ENCODE assay signal across 21 cellular contexts in the genomic region with DNA sequence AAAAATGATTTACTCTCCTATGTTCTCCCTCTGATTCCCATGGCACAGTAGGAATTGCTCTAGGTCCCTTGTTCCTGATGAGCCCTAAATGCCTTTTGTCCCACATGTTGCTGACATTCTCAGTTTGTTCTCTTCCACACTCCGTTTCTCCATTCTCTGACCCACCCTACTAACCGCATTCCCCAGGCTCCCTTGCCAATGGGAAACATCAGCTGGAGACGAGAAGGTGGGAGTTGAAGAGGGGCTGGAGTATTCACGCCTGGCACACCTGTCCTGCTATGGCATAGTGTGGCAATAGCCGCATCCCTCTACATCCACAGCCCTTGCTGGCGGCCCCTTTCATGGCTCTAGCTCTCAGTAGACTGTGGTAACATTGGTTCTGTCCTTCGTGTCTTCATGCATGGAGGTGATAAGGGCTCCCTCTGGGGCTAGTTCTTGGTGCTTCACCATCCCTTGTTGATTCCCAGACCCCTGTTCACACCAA. TPM values are rescaled to one million over a fixed set of nuclear protein-coding genes. Genes with fewer than 3 reads are reported as not detected.
DNase-seq lines count a peak whose midpoint lies in the region; ATAC-seq and TF ChIP-seq lines count a peak whose summit lies in the region.
"Had no signal": no experiment of that assay in that cellular context is flagged by ENCODE, and none has a peak within 500 bp of the region (broad histone marks: within the 10 kb centered on the region; RNA-seq: fewer than 3 reads in every experiment).

No MANE protein-coding gene starts in this region.

- H3K9me3 ChIP-seq in CD8-positive, alpha-beta memory T cell (ENCODE audit: low read length) = no peaks in the 10 kb centered on the region
- H3K9me3 ChIP-seq in IMR-90 (ENCODE audit: control insufficient read depth, insufficient read depth, low read length) = no peaks in the 10 kb centered on the region
- H3K9me3 ChIP-seq: A549; BLaER1 treated with 17β-estradiol and CSF1 and Interleukin-3, amounts not matched to agents 10 nM and 100 nM had no signal

- peak overlapping the region; percentile 52 for H3K27ac ChIP-seq in CD8-positive, alpha-beta memory T cell (ENCODE audit: low read depth, low read length)
- H3K27ac ChIP-seq in IMR-90 (ENCODE audit: insufficient read depth, low read length) = no peak overlapping the region
- no peak overlapping the region for H3K27ac ChIP-seq in substantia nigra (ENCODE audit: low read depth, low read length, poor library complexity, severe bottlenecking)
- H3K27ac ChIP-seq: 22Rv1; A549; BLaER1 treated with 17β-estradiol and CSF1 and Interleukin-3, amounts not matched to agents 10 nM and 100 nM; C4-2B had no signal

- no peaks in the 10 kb centered on the region for H3K36me3 ChIP-seq in CD8-positive, alpha-beta memory T cell (ENCODE audit: insufficient read depth, low read length)
- no peaks in the 10 kb centered on the region for H3K36me3 ChIP-seq in IMR-90 (ENCODE audit: control insufficient read depth, insufficient read depth, low read length)
- H3K36me3 ChIP-seq: BLaER1 treated with 17β-estradiol and CSF1 and Interleukin-3, amounts not matched to agents 10 nM and 100 nM had no signal

- H3K9me1 ChIP-seq in IMR-90 (ENCODE audit: insufficient read depth, low read length) = peaks cover 9% of the 10 kb centered on the region

- ATAC-seq in IMR-90 (ENCODE audit: low read depth) = no peak
- ATAC-seq: A549; CD8-positive, alpha-beta T cell had no signal

- TF ChIP-seq CTCF in IMR-90 (conservative IDR thresholded peaks at IDR 0.05; ENCODE audit: low read depth, low read length) = no peak

- CTCF ChIA-PET in CD8-positive, alpha-beta memory T cell (lab: Charles Lee) = interaction anchor here (1.1 kb wide), 1 partner anchor 17 kb away, joined by 3 read pairs; a partner anchor contains a TSS
- CTCF ChIA-PET in IMR-90 (lab: Yijun Ruan, JAX) = interaction anchor here (0.8 kb wide), 1 partner anchor 16 kb away, joined by 3 read pairs; no protein-coding TSS in a partner anchor

- H3K4me3 Mint-ChIP-seq in CD8-positive, alpha-beta memory T cell = no peak overlapping the region
- H3K4me3 Mint-ChIP-seq: B cell; CD4-positive, alpha-beta T cell; CD8-positive, alpha-beta T cell had no signal

- no peak overlapping the region for H3K23ac ChIP-seq in IMR-90 (ENCODE audit: low read depth, low read length)

- H3K9ac ChIP-seq in IMR-90 (ENCODE audit: low read depth, low read length) = no peak overlapping the region
- H3K9ac ChIP-seq: BLaER1 treated with 17β-estradiol and CSF1 and Interleukin-3, amounts not matched to agents 10 nM and 100 nM had no signal

- WGBS in IMR-90 (ENCODE audit: extremely low coverage in 2 of 2, insufficient read length in 1 of 2), 2 experiments = no CpG with 5 or more reads among the region's 7 CpGs

- no peak overlapping the region for H3K4me3 ChIP-seq in CD8-positive, alpha-beta memory T cell (ENCODE audit: low read length)
- no peak overlapping the region for H3K4me3 ChIP-seq in IMR-90 (ENCODE audit: insufficient read depth, low read depth, low read length)
- H3K4me3 ChIP-seq: A549; BLaER1 treated with 17β-estradiol and CSF1 and Interleukin-3, amounts not matched to agents 10 nM and 100 nM had no signal

- dilution Hi-C loops in IMR-90 (cut with HindIII; ENCODE audit: low sequenced_read_pairs, unreplicated experiment) = no loop called here

- H3K4me1 Mint-ChIP-seq in CD8-positive, alpha-beta memory T cell = no peaks in the 10 kb centered on the region
- H3K4me1 Mint-ChIP-seq: B cell had no signal

- no peak overlapping the region for H3K27ac Mint-ChIP-seq in CD8-positive, alpha-beta memory T cell
- H3K27ac Mint-ChIP-seq: B cell; CD4-positive, alpha-beta T cell; CD8-positive, alpha-beta T cell had no signal

- H2BK20ac ChIP-seq in IMR-90 (ENCODE audit: low read depth, low read length) = peak overlapping the region; percentile 21

- H4K91ac ChIP-seq in IMR-90 (ENCODE audit: insufficient read depth, low read depth, low read length) = no peak overlapping the region

- peaks cover 0 to 4% (median 0%) of the 10 kb centered on the region in 3 donors for H3K36me3 Mint-ChIP-seq in CD8-positive, alpha-beta memory T cell
- H3K36me3 Mint-ChIP-seq: CD8-positive, alpha-beta T cell had no signal

- no peaks in the 10 kb centered on the region for H3K27me3 ChIP-seq in CD8-positive, alpha-beta memory T cell (ENCODE audit: insufficient read depth, low read length, poor library complexity, severe bottlenecking)
- H3K27me3 ChIP-seq in IMR-90 (ENCODE audit: control insufficient read depth, insufficient read depth, low read length) = peaks cover 19% of the 10 kb centered on the region
- H3K27me3 ChIP-seq: BLaER1 treated with 17β-estradiol and CSF1 and Interleukin-3, amounts not matched to agents 10 nM and 100 nM had no signal

- H3K18ac ChIP-seq in IMR-90 (ENCODE audit: low read depth, low read length) = no peak overlapping the region

- DNase-seq in CD8-positive, alpha-beta memory T cell = no peak
- no peak for DNase-seq in IMR-90
- DNase-seq in erythroblast (lab: John Stamatoyannopoulos, UW) = peak; percentile 45 to 46
- no peak for DNase-seq in NCI-H446 treated with DMSO at 0.1 percent for 48 hours (lab: John Stamatoyannopoulos, UW)
- DNase-seq in substantia nigra (lab: John Stamatoyannopoulos, UW) = no peak
- DNase-seq: AML-193; CD4-positive, alpha-beta T cell; CD8-positive, alpha-beta T cell; COR-L47; DMS 273 treated with DMSO at 0.1 percent for 48 hours; DMS153; DMS53; DMS79; DND-41; EL; GF-D8 had no signal

- TF ChIP-seq RAD21 in IMR-90 (IDR thresholded peaks at IDR 0.05; ENCODE audit: low read length) = no peak

- H3K14ac ChIP-seq in IMR-90 (replicated peaks; ENCODE audit: low read depth, low read length) = no peak overlapping the region

- no peak overlapping the region for H2BK5ac ChIP-seq in IMR-90 (ENCODE audit: low read depth, low read length, poor library complexity, severe bottlenecking)

- no peak overlapping the region for H4K5ac ChIP-seq in IMR-90 (ENCODE audit: low read depth, low read length)

- no peak overlapping the region for H3K4ac ChIP-seq in IMR-90 (ENCODE audit: low read depth, low read length)

- no peak overlapping the region for H2BK120ac ChIP-seq in IMR-90 (ENCODE audit: low read depth, low read length)

- peaks cover 8 to 55% of the 10 kb centered on the region in 2 donors for H3K27me3 Mint-ChIP-seq in CD8-positive, alpha-beta memory T cell

- H2AK5ac ChIP-seq in IMR-90 (ENCODE audit: low read depth, low read length) = 0 out of 2 replicates have a peak overlapping the region, but pooled peaks have one; percentile 0

- no peaks in the 10 kb centered on the region for H4K20me1 ChIP-seq in IMR-90 (ENCODE audit: insufficient read depth, low read length)
- H4K20me1 ChIP-seq: BLaER1 treated with 17β-estradiol and CSF1 and Interleukin-3, amounts not matched to agents 10 nM and 100 nM had no signal

- TF ChIP-seq POLR2A in IMR-90 (IDR thresholded peaks at IDR 0.05; ENCODE audit: low read depth, low read length) = no peak
- TF ChIP-seq POLR2A in erythroblast (IDR thresholded peaks at IDR 0.05; ENCODE audit: low read length) = no peak

- H3K4me1 ChIP-seq in CD8-positive, alpha-beta memory T cell (ENCODE audit: insufficient read depth, low read length) = no peaks in the 10 kb centered on the region
- peaks cover 9% of the 10 kb centered on the region for H3K4me1 ChIP-seq in IMR-90 (ENCODE audit: control insufficient read depth, insufficient read depth, low read length)
- H3K4me1 ChIP-seq: A549 had no signal

- no peak overlapping the region for H4K8ac ChIP-seq in IMR-90 (ENCODE audit: low read depth in 2 of 2, low read length in 2 of 2)

- no peaks in the 10 kb centered on the region for H3K79me1 ChIP-seq in IMR-90 (ENCODE audit: low read depth in 1 of 2, low read length in 2 of 2)

- intact Hi-C loops in IMR-90 (cut with micrococcal nuclease) = no loop called here

- no peak overlapping the region for H2AK9ac ChIP-seq in IMR-90 (replicated peaks; ENCODE audit: low read depth, low read length, poor library complexity)

- no peak overlapping the region for H3K4me2 ChIP-seq in IMR-90 (ENCODE audit: low read depth, low read length)
- H3K4me2 ChIP-seq: A549; BLaER1 treated with 17β-estradiol and CSF1 and Interleukin-3, amounts not matched to agents 10 nM and 100 nM had no signal

- no peak overlapping the region for H3K56ac ChIP-seq in IMR-90 (ENCODE audit: extremely low read depth, insufficient read depth, low read length)

- POLR2A ChIA-PET in CD8-positive, alpha-beta memory T cell (lab: Charles Lee) = no interaction called here
- POLR2A ChIA-PET in IMR-90 (lab: Charles Lee; ENCODE audit: unreplicated experiment) = no interaction called here

- no peak overlapping the region for H2AFZ ChIP-seq in IMR-90 (replicated peaks; ENCODE audit: low read length, poor library complexity)

- H2BK15ac ChIP-seq in IMR-90 (ENCODE audit: low read depth, low read length) = no peak overlapping the region

- no TSS peak for BruUV-seq in IMR-90 (replicated peaks; lab: Mats Ljungman, UMichigan)

- H3K9me3 Mint-ChIP-seq in CD8-positive, alpha-beta memory T cell = no peaks in the 10 kb centered on the region
- H3K9me3 Mint-ChIP-seq: CD4-positive, alpha-beta T cell; CD8-positive, alpha-beta T cell had no signal

- in situ Hi-C loops in IMR-90 (cut with MboI; ENCODE audit: low sequenced_read_pairs) = no loop called here

TF ChIP-seq in IMR-90, 13 proteins besides CTCF, POLR2A, EP300 and RAD21:
- TF ChIP-seq RFX5 (IDR thresholded peaks at IDR 0.05; ENCODE audit: low read depth, low read length) = no peak
- TF ChIP-seq MAFK (IDR thresholded peaks at IDR 0.05; ENCODE audit: low read depth, low read length) = no peak
- TF ChIP-seq BHLHE40 (IDR thresholded peaks at IDR 0.05; ENCODE audit: low read depth, low read length) = no peak

RNA-seq across cellular contexts. Expression of a gene that starts 16.3 kb away (rescaled TPM):
- 1 to 10 TPM; 5.6 to 6.5 TPM for total RNA-seq in CD8-positive, alpha-beta memory T cell
- 18.8 TPM for polyA plus RNA-seq in CD8-positive, alpha-beta memory T cell
- total RNA-seq in IMR-90 (2012; rRNA removed) = 19.2 TPM in 2 replicates
- polyA plus RNA-seq in IMR-90 (2012; rRNA removed) = 6.6 and 7.3 TPM in 2 replicates
- 2.2 and 4.1 TPM in 2 replicates for polyA plus RNA-seq in IMR-90 (2012; cell fraction: cytosol; rRNA removed)
- polyA plus RNA-seq in IMR-90 (2012; cell fraction: nucleus; rRNA removed; ENCODE audit: low replicate concordance) = 1.4 and 5.5 TPM in 2 replicates

Comparison
In these comparisons a context has a peak if more than half of its experiments do, and no peak if none do; other contexts are left out.
1. DNase-seq: peak in erythroblast (2 of 2); none in CD8-positive, alpha-beta memory T cell (0 of 5), IMR-90 (single experiment), NCI-H446 treated with DMSO at 0.1 percent for 48 hours (single experiment) and substantia nigra (0 of 49).